In the genomic region with DNA sequence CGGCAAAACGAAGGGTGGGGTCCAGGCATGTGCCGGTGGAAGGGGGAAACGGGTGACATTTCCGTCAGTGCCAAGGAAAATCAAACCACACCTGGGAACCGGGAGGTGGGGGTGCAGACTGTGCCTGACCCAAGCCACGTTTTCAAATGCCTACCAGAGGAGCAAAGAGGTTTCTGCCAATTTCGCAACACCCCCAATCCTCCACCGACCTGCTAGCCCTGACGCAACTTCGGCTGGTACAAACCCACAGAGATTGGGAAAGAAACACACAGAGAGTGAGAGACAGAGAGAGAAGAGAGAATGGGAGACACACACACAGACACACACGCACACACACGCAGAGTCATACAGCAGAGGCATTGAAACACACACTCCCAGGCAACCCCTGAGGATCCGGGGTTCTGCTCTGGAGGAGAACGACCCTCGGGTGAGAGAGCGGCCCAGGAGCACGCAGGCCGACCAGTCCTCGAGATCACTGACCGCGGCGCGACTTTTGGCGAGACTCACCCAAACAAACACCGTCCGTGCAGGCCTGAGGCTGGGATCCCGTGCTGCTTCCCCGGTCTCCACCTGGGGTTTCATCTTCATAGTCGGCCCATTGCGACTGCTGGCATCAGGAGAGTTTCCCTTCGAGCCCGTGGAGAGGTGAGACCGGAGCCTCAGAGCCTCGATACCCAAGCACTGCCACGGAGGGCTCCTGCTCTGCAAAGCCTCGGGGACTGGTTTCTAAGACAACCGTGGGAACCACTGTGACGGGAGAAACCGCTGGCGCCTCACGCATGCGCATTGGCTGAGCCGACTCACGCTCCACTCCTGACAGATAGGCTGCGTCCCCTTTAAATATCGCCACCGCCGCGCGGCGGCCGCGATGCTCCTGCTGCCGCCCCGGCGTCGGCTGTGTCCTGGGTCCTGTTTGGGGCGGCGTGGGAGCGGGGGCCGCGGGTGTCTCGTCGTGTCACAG, we compare ENCODE assay signal across 8 cellular contexts.
DNase-seq lines count a peak whose midpoint lies in the region; ATAC-seq and TF ChIP-seq lines count a peak whose summit lies in the region.
"Not testable (repeated sequence)": the region's sequence is repeated elsewhere in the genome, so short reads cannot be mapped to it uniquely, and the experiment has no call there.

No MANE protein-coding gene starts in this region.

- not testable (repeated sequence) for H3K27me3 Mint-ChIP-seq in activated T-cell treated with anti-CD3 and anti-CD28 coated beads, Interleukin-2, amount 50 U/mL, for 24 hours; chondrocyte (ENCODE audit: low read depth)

- not testable (repeated sequence) for TF ChIP-seq EP300 in transverse colon (IDR thresholded peaks at IDR 0.05; ENCODE audit: low read depth)

- H3K36me3 ChIP-seq in H7 (replicated peaks; ENCODE audit: control insufficient read depth, insufficient read depth, low read length); left ventricle myocardium inferior; psoas muscle (ENCODE audit: insufficient read depth in 1 of 2, low read depth in 1 of 2); transverse colon: not testable (repeated sequence)

- H3K4me3 ChIP-seq in H7 (ENCODE audit: insufficient read depth, low read depth, low read length); left ventricle myocardium inferior; psoas muscle; transverse colon: not testable (repeated sequence)

- intact Hi-C loops in left ventricle myocardium inferior (cut with micrococcal nuclease); psoas muscle (cut with DNase I); transverse colon (cut with DNase I; ENCODE audit: low total_unique reads): not testable (repeated sequence)

- H3K4me3 Mint-ChIP-seq in activated T-cell treated with anti-CD3 and anti-CD28 coated beads, Interleukin-2, amount 50 U/mL, for 24 hours; chondrocyte (ENCODE audit: unreplicated experiment): not testable (repeated sequence)

- H3K27me3 ChIP-seq in H7 (ENCODE audit: control insufficient read depth, insufficient read depth, low read length); left ventricle myocardium inferior (ENCODE audit: low read depth); psoas muscle (ENCODE audit: insufficient read depth in 3 of 3, low read length in 2 of 3); transverse colon: not testable (repeated sequence)

- not testable (repeated sequence) for H3K4me1 ChIP-seq in left ventricle myocardium inferior, psoas muscle, transverse colon

- WGBS in psoas muscle, 3 donors = 79 to 88% (median 82%) methylated on average over 39 to 50 of the region's 65 CpGs
- 89 to 91% methylated on average over 30 to 44 of the region's 65 CpGs for WGBS in transverse colon (ENCODE audit: low coverage in 1 of 2), 2 donors

- not testable (repeated sequence) for H3K9me3 ChIP-seq in left ventricle myocardium inferior (replicated peaks); psoas muscle; transverse colon

- H3K9me3 Mint-ChIP-seq in activated T-cell treated with anti-CD3 and anti-CD28 coated beads, Interleukin-2, amount 50 U/mL, for 24 hours; chondrocyte (ENCODE audit: low read depth): not testable (repeated sequence)

- H3K36me3 Mint-ChIP-seq in activated T-cell treated with anti-CD3 and anti-CD28 coated beads, Interleukin-2, amount 50 U/mL, for 24 hours (ENCODE audit: low read depth); chondrocyte (ENCODE audit: low read depth): not testable (repeated sequence)

- not testable (repeated sequence) for H3K27ac Mint-ChIP-seq in activated T-cell treated with anti-CD3 and anti-CD28 coated beads, Interleukin-2, amount 50 U/mL, for 24 hours; chondrocyte (ENCODE audit: unreplicated experiment)

- TF ChIP-seq CTCF in chondrocyte (IDR thresholded peaks at IDR 0.05); left ventricle myocardium inferior (IDR thresholded peaks at IDR 0.05; ENCODE audit: borderline replicate concordance); psoas muscle (IDR thresholded peaks at IDR 0.05); transverse colon (IDR thresholded peaks at IDR 0.05): not testable (repeated sequence)

- peak; percentile 1 for DNase-seq in H7
- DNase-seq in T follicular helper cell (ENCODE audit: low read depth) = peak; percentile 10
- peak; percentile 38 for DNase-seq in activated T-cell treated with anti-CD3 and anti-CD28 coated beads, Interleukin-2, amount 50 U/mL, for 24 hours
- DNase-seq in chondrocyte (ENCODE audit: low spot score) = peak; percentile 100
- peak; percentile 49 for DNase-seq in left ventricle myocardium inferior
- peak; percentile 5 for DNase-seq in medulla oblongata (ENCODE audit: extremely low spot score)
- peak; percentile 25 to 74 for DNase-seq in psoas muscle
- DNase-seq in transverse colon = peak; percentile 21

- TF ChIP-seq POLR2A in transverse colon (IDR thresholded peaks at IDR 0.05) = not testable (repeated sequence)

- not testable (repeated sequence) for ATAC-seq in psoas muscle

- in situ Hi-C loops in transverse colon (cut with MboI; ENCODE audit: low pct_ligation_motif_present in 1 of 4, low pct_unique_long_range_greater_than_20kb in 1 of 4, low sequenced_read_pairs in 3 of 4) = not testable (repeated sequence)

- H3K4me1 Mint-ChIP-seq in activated T-cell treated with anti-CD3 and anti-CD28 coated beads, Interleukin-2, amount 50 U/mL, for 24 hours (ENCODE audit: low read depth); chondrocyte (ENCODE audit: low read depth): not testable (repeated sequence)

- H3K27ac ChIP-seq in left ventricle myocardium inferior (replicated peaks); psoas muscle; transverse colon: not testable (repeated sequence)

Comparison
In these comparisons a context has a peak if more than half of its experiments do, and no peak if none do; other contexts are left out.
1. DNase-seq: peak in every context shown above with its lines; median percentile 100 in chondrocyte; 50 in psoas muscle; 49 in left ventricle myocardium inferior; 38 in activated T-cell treated with anti-CD3 and anti-CD28 coated beads, Interleukin-2, amount 50 U/mL, for 24 hours; 21 in transverse colon; 10 in T follicular helper cell; 5 in medulla oblongata; 1 in H7.